In genomic region chr15:101070502-101071273, GRCh38 we compare ENCODE assay signal across 8 cellular contexts.
DNase-seq lines count a peak whose midpoint lies in the region; ATAC-seq and TF ChIP-seq lines count a peak whose summit lies in the region.

No MANE protein-coding gene starts in this region.

- no peak overlapping the region for H3K4me3 ChIP-seq in gastroesophageal sphincter

- no peaks in the 10 kb centered on the region for H3K27me3 ChIP-seq in gastroesophageal sphincter

- no peaks in the 10 kb centered on the region for H3K9me3 Mint-ChIP-seq in stimulated activated naive B cell treated with anti-CD40 and anti-IgM and Interleukin-4, amounts not matched to agents 10 μg/mL and 1 μg/mL and 100 μg/mL, for 72 hours

- TF ChIP-seq CTCF in VCaP (conservative IDR thresholded peaks at IDR 0.05) (no peak), gastroesophageal sphincter (IDR thresholded peaks at IDR 0.05) (no peak)

- H3K4me3 Mint-ChIP-seq in stimulated activated naive B cell treated with anti-CD40 and anti-IgM and Interleukin-4, amounts not matched to agents 10 μg/mL and 1 μg/mL and 100 μg/mL, for 72 hours = no peak overlapping the region

- no peak for TF ChIP-seq POLR2A in gastroesophageal sphincter (IDR thresholded peaks at IDR 0.05)

- 42 to 57% methylated on average over 4 to 5 of the region's 6 CpGs for WGBS in gastroesophageal sphincter (ENCODE audit: low coverage in 1 of 2), 2 donors

- H3K27ac Mint-ChIP-seq in stimulated activated naive B cell treated with anti-CD40 and anti-IgM and Interleukin-4, amounts not matched to agents 10 μg/mL and 1 μg/mL and 100 μg/mL, for 72 hours = peak overlapping the region; percentile 68

- no peaks in the 10 kb centered on the region for H3K27me3 Mint-ChIP-seq in stimulated activated naive B cell treated with anti-CD40 and anti-IgM and Interleukin-4, amounts not matched to agents 10 μg/mL and 1 μg/mL and 100 μg/mL, for 72 hours

- H3K36me3 Mint-ChIP-seq in stimulated activated naive B cell treated with anti-CD40 and anti-IgM and Interleukin-4, amounts not matched to agents 10 μg/mL and 1 μg/mL and 100 μg/mL, for 72 hours = peaks cover 34 to 51% of the 10 kb centered on the region in 2 donors

- H3K4me1 Mint-ChIP-seq in stimulated activated naive B cell treated with anti-CD40 and anti-IgM and Interleukin-4, amounts not matched to agents 10 μg/mL and 1 μg/mL and 100 μg/mL, for 72 hours = peaks cover 3 to 13% of the 10 kb centered on the region in 2 donors

- H3K36me3 ChIP-seq in gastroesophageal sphincter = peaks cover 0 to 24% of the 10 kb centered on the region in 2 donors

- ATAC-seq in activated CD4-positive, CD25-positive, alpha-beta regulatory T cell treated with anti-CD3 and anti-CD28 coated beads, Interleukin-2, amount 50 U/mL, for 24 hours = peak; percentile 51 to 70
- peak; percentile 77 for ATAC-seq in gastroesophageal sphincter
- ATAC-seq in stimulated activated naive B cell treated with anti-CD40 and anti-IgM and Interleukin-4, amounts not matched to agents 10 μg/mL and 1 μg/mL and 100 μg/mL, for 72 hours (replicated peaks) = no peak

- no peak for DNase-seq in activated CD4-positive, CD25-positive, alpha-beta regulatory T cell treated with anti-CD3 and anti-CD28 coated beads, Interleukin-2, amount 50 U/mL, for 72 hours
- DNase-seq in stimulated activated naive B cell treated with anti-CD40 and anti-IgM and Interleukin-4, amounts not matched to agents 10 μg/mL and 1 μg/mL and 100 μg/mL, for 72 hours = no peak
- DNase-seq in SK-N-DZ (ENCODE audit: low spot score) (no peak), NCI-H1092 treated with DMSO at 0.1 percent for 48 hours (lab: John Stamatoyannopoulos, UW) (no peak)
- no peak for DNase-seq in activated CD8-positive, alpha-beta memory T cell treated with anti-CD3 and anti-CD28 coated beads, Interleukin-2, amount 50 U/mL, for 48 hours

- no peaks in the 10 kb centered on the region for H3K9me3 ChIP-seq in gastroesophageal sphincter

- H3K27ac ChIP-seq in VCaP (peak overlapping the region; percentile 62), gastroesophageal sphincter (peak overlapping the region in 3 of 4 donors; percentile 68 to 75 (median 69))

- H3K4me1 ChIP-seq in gastroesophageal sphincter = peaks cover 0 to 26% (median 18%) of the 10 kb centered on the region in 3 donors

- TF ChIP-seq EP300 in gastroesophageal sphincter (IDR thresholded peaks at IDR 0.05) = no peak

Comparison
In these comparisons a context has a peak if more than half of its experiments do, and no peak if none do; other contexts are left out.
1. ATAC-seq: peak in activated CD4-positive, CD25-positive, alpha-beta regulatory T cell treated with anti-CD3 and anti-CD28 coated beads, Interleukin-2, amount 50 U/mL, for 24 hours (2 of 2) and gastroesophageal sphincter (single experiment); none in stimulated activated naive B cell treated with anti-CD40 and anti-IgM and Interleukin-4, amounts not matched to agents 10 μg/mL and 1 μg/mL and 100 μg/mL, for 72 hours (0 of 2).